12 cellular contexts compared by ENCODE assay signal in genomic region chr4:150962245-150962644, GRCh38. TPM values are rescaled to one million over a fixed set of nuclear protein-coding genes. Genes with fewer than 3 reads are reported as not detected.
DNase-seq lines count a peak whose midpoint lies in the region; ATAC-seq and TF ChIP-seq lines count a peak whose summit lies in the region.
"Had no signal": no experiment of that assay in that cellular context is flagged by ENCODE, and none has a peak within 500 bp of the region (broad histone marks: within the 10 kb centered on the region; RNA-seq: fewer than 3 reads in every experiment).

No MANE protein-coding gene starts in this region.

- peaks cover 0 to 18% (median 0%) of the 10 kb centered on the region in 4 donors for H3K4me1 ChIP-seq in tibial nerve

- DNase-seq in activated CD8-positive, alpha-beta T cell treated with anti-CD3 and anti-CD28 coated beads for 36 hours = peak; percentile 68
- no peak for DNase-seq in activated CD8-positive, alpha-beta T cell treated with anti-CD3 and anti-CD28 coated beads, Interleukin-2, amount 10 ng/mL, durations not matched to agents 7 days and 5 days
- DNase-seq in renal cortical epithelial cell (ENCODE audit: low read depth) (peak; percentile 45), tibial nerve (ENCODE audit: low spot score in 2 of 2) (no peak), DMS153 treated with DMSO at 0.1 percent for 48 hours (lab: John Stamatoyannopoulos, UW; ENCODE audit: unreplicated experiment) (no peak)
- DNase-seq in activated CD4-positive, CD25-positive, alpha-beta regulatory T cell (lab: John Stamatoyannopoulos, UW) = no peak
- DNase-seq: NCI-H2081 had no signal

- 74 to 76% methylated on average over 1 of the region's 1 CpG for WGBS in tibial nerve, 2 donors

- peaks cover 0 to 9% (median 0%) of the 10 kb centered on the region in 4 donors for H3K9me3 ChIP-seq in tibial nerve
- H3K9me3 ChIP-seq: gastroesophageal sphincter had no signal

- H3K4me3 Mint-ChIP-seq in activated CD8-positive, alpha-beta T cell treated with anti-CD3 and anti-CD28 coated beads for 36 hours = no peak overlapping the region
- no peak overlapping the region for H3K4me3 Mint-ChIP-seq in activated CD8-positive, alpha-beta T cell treated with anti-CD3 and anti-CD28 coated beads, Interleukin-2, amount 10 ng/mL, durations not matched to agents 7 days and 5 days
- H3K4me3 Mint-ChIP-seq in activated T-helper 17 cell treated with anti-CD3 and anti-CD28 coated beads, Interleukin-2, amount 50 U/mL, for 72 hours = peak overlapping the region; percentile 19
- H3K4me3 Mint-ChIP-seq: stimulated activated naive CD8-positive, alpha-beta T cell treated with anti-CD3 and anti-CD28 coated beads, Interleukin-15, Interleukin-2, amounts not matched to agents 100 ng/mL and 50 ng/mL, for 24 hours had no signal

- H3K27me3 Mint-ChIP-seq in activated CD8-positive, alpha-beta T cell treated with anti-CD3 and anti-CD28 coated beads for 36 hours = no peaks in the 10 kb centered on the region
- no peaks in the 10 kb centered on the region for H3K27me3 Mint-ChIP-seq in activated CD8-positive, alpha-beta T cell treated with anti-CD3 and anti-CD28 coated beads, Interleukin-2, amount 10 ng/mL, durations not matched to agents 7 days and 5 days (ENCODE audit: low read depth)
- H3K27me3 Mint-ChIP-seq in activated T-helper 17 cell treated with anti-CD3 and anti-CD28 coated beads, Interleukin-2, amount 50 U/mL, for 72 hours = no peaks in the 10 kb centered on the region
- H3K27me3 Mint-ChIP-seq: stimulated activated naive CD8-positive, alpha-beta T cell treated with anti-CD3 and anti-CD28 coated beads, Interleukin-15, Interleukin-2, amounts not matched to agents 100 ng/mL and 50 ng/mL, for 24 hours had no signal

- H3K4me3 ChIP-seq in tibial nerve = no peak overlapping the region
- H3K4me3 ChIP-seq: gastroesophageal sphincter had no signal

- no peaks in the 10 kb centered on the region for H3K27me3 ChIP-seq in tibial nerve
- H3K27me3 ChIP-seq: gastroesophageal sphincter had no signal

- H3K36me3 Mint-ChIP-seq in activated CD8-positive, alpha-beta T cell treated with anti-CD3 and anti-CD28 coated beads for 36 hours (ENCODE audit: low read depth) = peaks cover 28% of the 10 kb centered on the region
- peaks cover 21% of the 10 kb centered on the region for H3K36me3 Mint-ChIP-seq in activated CD8-positive, alpha-beta T cell treated with anti-CD3 and anti-CD28 coated beads, Interleukin-2, amount 10 ng/mL, durations not matched to agents 7 days and 5 days (ENCODE audit: low read depth)
- H3K36me3 Mint-ChIP-seq in activated T-helper 17 cell treated with anti-CD3 and anti-CD28 coated beads, Interleukin-2, amount 50 U/mL, for 72 hours (ENCODE audit: low read depth) = peaks cover 20% of the 10 kb centered on the region

- peaks cover 20% of the 10 kb centered on the region for H3K9me3 Mint-ChIP-seq in activated CD8-positive, alpha-beta T cell treated with anti-CD3 and anti-CD28 coated beads for 36 hours
- peaks cover 12% of the 10 kb centered on the region for H3K9me3 Mint-ChIP-seq in activated CD8-positive, alpha-beta T cell treated with anti-CD3 and anti-CD28 coated beads, Interleukin-2, amount 10 ng/mL, durations not matched to agents 7 days and 5 days (ENCODE audit: insufficient read depth)
- H3K9me3 Mint-ChIP-seq in activated T-helper 17 cell treated with anti-CD3 and anti-CD28 coated beads, Interleukin-2, amount 50 U/mL, for 72 hours = peaks cover 8% of the 10 kb centered on the region

- H3K36me3 ChIP-seq in tibial nerve = peaks cover 0 to 8% (median 0%) of the 10 kb centered on the region in 3 donors
- H3K36me3 ChIP-seq: gastroesophageal sphincter had no signal

- POLR2A ChIA-PET in activated CD8-positive, alpha-beta T cell treated with anti-CD3 and anti-CD28 coated beads for 36 hours (lab: Charles Lee) = interaction anchor here (1.3 kb wide), 1 partner anchor 15 kb away, joined by 4 read pairs; no protein-coding TSS in a partner anchor
- POLR2A ChIA-PET in activated CD8-positive, alpha-beta T cell treated with anti-CD3 and anti-CD28 coated beads, Interleukin-2, amount 10 ng/mL, durations not matched to agents 7 days and 5 days (lab: Charles Lee) = no interaction called here

- CTCF ChIA-PET in activated CD8-positive, alpha-beta T cell treated with anti-CD3 and anti-CD28 coated beads for 36 hours (lab: Charles Lee) = interaction anchor here (1.0 to 1.3 kb wide), 3 partner anchors 13 to 147 kb away, joined by 3 read pairs; no protein-coding TSS in a partner anchor
- CTCF ChIA-PET in activated CD8-positive, alpha-beta T cell treated with anti-CD3 and anti-CD28 coated beads, Interleukin-2, amount 10 ng/mL, durations not matched to agents 7 days and 5 days (lab: Charles Lee) = interaction anchor here (2.2 kb wide), 1 partner anchor 10 kb away, joined by 15 read pairs; no protein-coding TSS in a partner anchor

- TF ChIP-seq POLR2A in tibial nerve (IDR thresholded peaks at IDR 0.05) = no peak

- peaks cover 43% of the 10 kb centered on the region for H3K4me1 Mint-ChIP-seq in activated CD8-positive, alpha-beta T cell treated with anti-CD3 and anti-CD28 coated beads for 36 hours (ENCODE audit: low read depth)
- peaks cover 6% of the 10 kb centered on the region for H3K4me1 Mint-ChIP-seq in activated CD8-positive, alpha-beta T cell treated with anti-CD3 and anti-CD28 coated beads, Interleukin-2, amount 10 ng/mL, durations not matched to agents 7 days and 5 days (ENCODE audit: low read depth)
- peaks cover 26% of the 10 kb centered on the region for H3K4me1 Mint-ChIP-seq in activated T-helper 17 cell treated with anti-CD3 and anti-CD28 coated beads, Interleukin-2, amount 50 U/mL, for 72 hours

- peak overlapping the region; percentile 38 for H3K27ac Mint-ChIP-seq in activated CD8-positive, alpha-beta T cell treated with anti-CD3 and anti-CD28 coated beads for 36 hours
- no peak overlapping the region for H3K27ac Mint-ChIP-seq in activated CD8-positive, alpha-beta T cell treated with anti-CD3 and anti-CD28 coated beads, Interleukin-2, amount 10 ng/mL, durations not matched to agents 7 days and 5 days
- no peak overlapping the region for H3K27ac Mint-ChIP-seq in activated T-helper 17 cell treated with anti-CD3 and anti-CD28 coated beads, Interleukin-2, amount 50 U/mL, for 72 hours
- H3K27ac Mint-ChIP-seq: stimulated activated naive CD8-positive, alpha-beta T cell treated with anti-CD3 and anti-CD28 coated beads, Interleukin-15, Interleukin-2, amounts not matched to agents 100 ng/mL and 50 ng/mL, for 24 hours had no signal

- intact Hi-C loops in activated CD8-positive, alpha-beta T cell treated with anti-CD3 and anti-CD28 coated beads for 36 hours (cut with micrococcal nuclease) = no loop called here

- peak; percentile 88 for ATAC-seq in activated CD8-positive, alpha-beta T cell treated with anti-CD3 and anti-CD28 coated beads for 36 hours
- ATAC-seq in activated CD8-positive, alpha-beta T cell treated with anti-CD3 and anti-CD28 coated beads, Interleukin-2, amount 10 ng/mL, durations not matched to agents 7 days and 5 days = no peak
- peak; percentile 63 for ATAC-seq in HG02840 (IDR thresholded peaks at IDR 0.05; ENCODE audit: low FRiP score, unreplicated experiment)
- ATAC-seq in activated T-helper 17 cell treated with anti-CD3 and anti-CD28 coated beads, Interleukin-2, amount 50 U/mL, for 72 hours (replicated peaks) = peak; percentile 93
- ATAC-seq: gastroesophageal sphincter had no signal

- no peak for TF ChIP-seq CTCF in activated CD8-positive, alpha-beta T cell treated with anti-CD3 and anti-CD28 coated beads for 36 hours (IDR thresholded peaks at IDR 0.05)
- no peak for TF ChIP-seq CTCF in tibial nerve (IDR thresholded peaks at IDR 0.05)

- TF ChIP-seq EP300 in tibial nerve (IDR thresholded peaks at IDR 0.05) = no peak

- H3K27ac ChIP-seq in tibial nerve = no peak overlapping the region
- H3K27ac ChIP-seq: gastroesophageal sphincter, RWPE1 had no signal

RNA-seq across cellular contexts. Expression of gene LRBA, which starts 52.8 kb away (rescaled TPM):
- total RNA-seq in activated CD8-positive, alpha-beta T cell treated with anti-CD3 and anti-CD28 coated beads for 36 hours = 10 to 100 TPM; 48.1 to 52.5 TPM
- total RNA-seq in activated CD8-positive, alpha-beta T cell treated with anti-CD3 and anti-CD28 coated beads, Interleukin-2, amount 10 ng/mL, durations not matched to agents 7 days and 5 days = 10 to 100 TPM; 43.3 to 44.5 TPM
- total RNA-seq in activated T-helper 17 cell treated with anti-CD3 and anti-CD28 coated beads, Interleukin-2, amount 50 U/mL, for 72 hours = 10 to 100 TPM; 65.2 to 83.4 TPM
- 93.1 and 119 TPM in 2 replicates for total RNA-seq in renal cortical epithelial cell
- 10 to 100 TPM; 35.4 to 43.1 (median 38.0) TPM for total RNA-seq in tibial nerve

Comparison
In these comparisons a context has a peak if more than half of its experiments do, and no peak if none do; other contexts are left out.
1. DNase-seq: peak in activated CD8-positive, alpha-beta T cell treated with anti-CD3 and anti-CD28 coated beads for 36 hours (single experiment) and renal cortical epithelial cell (single experiment); none in activated CD8-positive, alpha-beta T cell treated with anti-CD3 and anti-CD28 coated beads, Interleukin-2, amount 10 ng/mL, durations not matched to agents 7 days and 5 days (single experiment), tibial nerve (0 of 2), DMS153 treated with DMSO at 0.1 percent for 48 hours (single experiment) and activated CD4-positive, CD25-positive, alpha-beta regulatory T cell (0 of 4).